ENCODE assay signal across 14 cellular contexts in genomic region chr17:28967240-28968135, GRCh38. TPM values are rescaled to one million over a fixed set of nuclear protein-coding genes. Genes with fewer than 3 reads are reported as not detected.
DNase-seq lines count a peak whose midpoint lies in the region; ATAC-seq, FAIRE-seq and TF ChIP-seq lines count a peak whose summit lies in the region.
"Had no signal": no experiment of that assay in that cellular context is flagged by ENCODE, and none has a peak within 500 bp of the region (broad histone marks: within the 10 kb centered on the region; RNA-seq: fewer than 3 reads in every experiment).

No MANE protein-coding gene starts in this region.

- WGBS in H9 (ENCODE audit: extremely low coverage, insufficient read length, low lambda C conversion rate): no CpG with 5 or more reads among the region's 7 CpGs

- peak overlapping the region; percentile 27 for H3K18ac ChIP-seq in H9 (ENCODE audit: insufficient read length, low read depth, low read length)

- H2BK12ac ChIP-seq in H9 (ENCODE audit: insufficient read length, low read depth, low read length): no peak overlapping the region

- no peak overlapping the region for H4K8ac ChIP-seq in H9 (replicated peaks; ENCODE audit: insufficient read length, low read depth, low read length)

- H4K91ac ChIP-seq in H9 (ENCODE audit: insufficient read length, low read depth, low read length): no peak overlapping the region

- peaks cover 8% of the 10 kb centered on the region; the same call in 1 of the 2 replicates for H3K4me1 ChIP-seq in H9 (ENCODE audit: insufficient read depth, low read length)
- H3K4me1 ChIP-seq in kidney (ENCODE audit: control insufficient read depth in 1 of 2, insufficient read depth in 1 of 2, low read depth in 1 of 2, low read length in 2 of 2): peaks cover 6 to 10% of the 10 kb centered on the region in 2 donors
- H3K4me1 ChIP-seq in foreskin keratinocyte: peaks cover 4% of the 10 kb centered on the region
- H3K4me1 ChIP-seq: BE2C, tibial artery had no signal

- H3K56ac ChIP-seq in H9 (ENCODE audit: insufficient read length, low read depth, low read length): no peak overlapping the region

- H3K27ac ChIP-seq in H9 (ENCODE audit: insufficient read length, low read depth, low read length) (no peak overlapping the region), kidney (ENCODE audit: low read depth in 2 of 2, low read length in 2 of 2) (no peak overlapping the region), foreskin keratinocyte (no peak overlapping the region)
- H3K27ac ChIP-seq: tibial artery had no signal

- peaks cover 2% of the 10 kb centered on the region for H3K27me3 Mint-ChIP-seq in H9 (ENCODE audit: low read depth)

- H2BK5ac ChIP-seq in H9 (ENCODE audit: insufficient read length, low read length): no peak overlapping the region

- H4K20me1 ChIP-seq in H9 (ENCODE audit: control insufficient read depth, insufficient read depth, insufficient read length): no peaks in the 10 kb centered on the region

- H3K14ac ChIP-seq in H9 (ENCODE audit: insufficient read depth, low read length): no peak overlapping the region

- no peaks in the 10 kb centered on the region for H3K27me3 ChIP-seq in H9 (ENCODE audit: insufficient read depth, low read length)
- H3K27me3 ChIP-seq in foreskin keratinocyte: peaks cover 57% of the 10 kb centered on the region
- H3K27me3 ChIP-seq: BE2C had no signal

- no peak overlapping the region for H2AFZ ChIP-seq in H9 (ENCODE audit: low read length)

- DNase-seq in AML-193 (lab: John Stamatoyannopoulos, UW) (peak; percentile 46 to 52), H9 (no peak), SKM-1 (lab: John Stamatoyannopoulos, UW; ENCODE audit: unreplicated experiment) (peak; percentile 84), kidney (peak; percentile 49), foreskin keratinocyte (no peak), frontal cortex (ENCODE audit: low spot score in 2 of 2) (no peak)
- DNase-seq: BE2C, NCI-H510A, T-helper 1 cell, tibial artery had no signal

- H2AK5ac ChIP-seq in H9 (ENCODE audit: insufficient read length, low read length): no peak overlapping the region

- ATAC-seq in foreskin keratinocyte: no peak
- no peak for ATAC-seq in GM19463 (IDR thresholded peaks at IDR 0.05; ENCODE audit: unreplicated experiment)
- ATAC-seq in GM19328 (IDR thresholded peaks at IDR 0.05; ENCODE audit: unreplicated experiment): no peak

- peaks cover 54 to 67% of the 10 kb centered on the region in 2 experiments for H3K4me1 Mint-ChIP-seq in H9

- H3K79me2 ChIP-seq in H9 (ENCODE audit: insufficient read depth, low read length): no peaks in the 10 kb centered on the region

- H3K9ac ChIP-seq in H9 (ENCODE audit: extremely low read depth, insufficient read length, low read length) (no peak overlapping the region), kidney (ENCODE audit: low read length in 2 of 2) (no peak overlapping the region)

- no peak overlapping the region for H3K23ac ChIP-seq in H9 (ENCODE audit: insufficient read length, low read depth, low read length)

- no peak overlapping the region for H3K4me2 ChIP-seq in H9 (ENCODE audit: insufficient read depth, insufficient read length, low read length)

- H4K5ac ChIP-seq in H9 (ENCODE audit: insufficient read length, low read depth, low read length): no peak overlapping the region

- H2BK15ac ChIP-seq in H9 (ENCODE audit: low read depth, low read length): no peak overlapping the region

- H3K4me3 ChIP-seq in kidney (ENCODE audit: low read length in 2 of 2): no peak overlapping the region
- H3K4me3 ChIP-seq: tibial artery had no signal

- no peak overlapping the region for H3T11ph ChIP-seq in H9 (ENCODE audit: low read length)

- no peaks in the 10 kb centered on the region for H3K36me3 Mint-ChIP-seq in H9 (ENCODE audit: insufficient read depth in 1 of 3, low read depth in 3 of 3)
- H3K36me3 Mint-ChIP-seq: IgD-negative memory B cell had no signal

- H3K4ac ChIP-seq in H9 (ENCODE audit: low read depth, low read length): no peak overlapping the region

- no peaks in the 10 kb centered on the region; a peak in 1 of 5 replicates for H3K9me3 Mint-ChIP-seq in H9
- H3K9me3 Mint-ChIP-seq: IgD-negative memory B cell had no signal

- no peaks in the 10 kb centered on the region for H3K79me1 ChIP-seq in H9 (ENCODE audit: insufficient read depth, low read depth, low read length, poor library complexity, severe bottlenecking)

- FAIRE-seq in kidney (lab: Jason Lieb, UNC) (no peak), frontal cortex (lab: Jason Lieb, UNC) (no peak)

- H2BK20ac ChIP-seq in H9 (ENCODE audit: low read depth, low read length, poor library complexity, severe bottlenecking): no peak overlapping the region

- H3K23me2 ChIP-seq in H9 (ENCODE audit: insufficient read length, low read depth, low read length, poor library complexity, severe bottlenecking): no peaks in the 10 kb centered on the region

- TF ChIP-seq CTCF in H9 (conservative IDR thresholded peaks at IDR 0.05) (no peak), kidney (IDR thresholded peaks at IDR 0.05; ENCODE audit: borderline replicate concordance, extremely low read depth, insufficient read depth) (no peak), foreskin keratinocyte (conservative IDR thresholded peaks at IDR 0.05) (no peak)

- H3K9me3 ChIP-seq in H9 (ENCODE audit: control insufficient read depth, low read depth, low read length) (no peaks in the 10 kb centered on the region), kidney (ENCODE audit: control insufficient read depth in 1 of 2, low read length in 2 of 2) (no peaks in the 10 kb centered on the region)
- H3K9me3 ChIP-seq: BE2C, tibial artery had no signal

- no peaks in the 10 kb centered on the region for H3K36me3 ChIP-seq in kidney (ENCODE audit: control insufficient read depth in 1 of 2, insufficient read depth in 2 of 2, low read length in 2 of 2)
- H3K36me3 ChIP-seq: BE2C, tibial artery had no signal

- peak overlapping the region in 1 of 2 experiments; percentile 19; a peak in 2 of 5 replicates for H3K4me3 Mint-ChIP-seq in H9
- H3K4me3 Mint-ChIP-seq: IgD-negative memory B cell had no signal

- H3K27ac Mint-ChIP-seq in H9: peak overlapping the region; percentile 38 to 94 (median 91); a peak in 5 of 7 replicates

- intact Hi-C loops in kidney (cut with DNase I): loop anchor here (5.0 kb wide), 1 partner anchor 145 kb away; no protein-coding TSS in a partner anchor

- no peak overlapping the region for H2BK120ac ChIP-seq in H9 (ENCODE audit: low read depth, low read length, poor library complexity, severe bottlenecking)

RNA-seq across cellular contexts. Expression of gene PHF12, which starts 16.2 kb away (rescaled TPM):
- 62.1 and 68.5 TPM in 2 replicates for total RNA-seq in H9 (2021)
- 50.4 TPM for total RNA-seq in kidney
- 8.8 TPM for polyA plus RNA-seq in kidney (ENCODE audit: insufficient read depth, low read depth, low replicate concordance)
- 19.4 and 23.5 TPM in 2 replicates for total RNA-seq in foreskin keratinocyte
- 9.7 and 12.0 TPM in 2 replicates for polyA plus RNA-seq in foreskin keratinocyte
- 30.6 TPM for total RNA-seq in frontal cortex

RNA-seq across cellular contexts. Expression of gene SEZ6, which starts 38.3 kb away (rescaled TPM):
- total RNA-seq in H9 (2021): 1.8 and 2.8 TPM in 2 replicates
- total RNA-seq in kidney: not detected
- not detected for polyA plus RNA-seq in kidney (ENCODE audit: insufficient read depth, low read depth, low replicate concordance)
- total RNA-seq in foreskin keratinocyte: not detected in 2 replicates
- polyA plus RNA-seq in foreskin keratinocyte: not detected in 2 replicates
- total RNA-seq in frontal cortex: 45.2 TPM
- total RNA-seq: activated CD8-positive, alpha-beta memory T cell treated with anti-CD3 and anti-CD28 coated beads for 36 hours had no signal

Comparison
In these comparisons a context has a peak if more than half of its experiments do, and no peak if none do; other contexts are left out.
1. DNase-seq: peak in AML-193 (2 of 2), SKM-1 (single experiment) and kidney (single experiment); none in H9 (single experiment), foreskin keratinocyte (0 of 2) and frontal cortex (0 of 2).
2. RNA of gene SEZ6, which starts 38.3 kb away (total RNA-seq): 45.2 TPM in frontal cortex (single experiment); 1.8 to 2.8 TPM in H9, not detected in kidney (single experiment) and not detected in foreskin keratinocyte; every median in the first group is over 10 times any median in the second.